In the genomic region with DNA sequence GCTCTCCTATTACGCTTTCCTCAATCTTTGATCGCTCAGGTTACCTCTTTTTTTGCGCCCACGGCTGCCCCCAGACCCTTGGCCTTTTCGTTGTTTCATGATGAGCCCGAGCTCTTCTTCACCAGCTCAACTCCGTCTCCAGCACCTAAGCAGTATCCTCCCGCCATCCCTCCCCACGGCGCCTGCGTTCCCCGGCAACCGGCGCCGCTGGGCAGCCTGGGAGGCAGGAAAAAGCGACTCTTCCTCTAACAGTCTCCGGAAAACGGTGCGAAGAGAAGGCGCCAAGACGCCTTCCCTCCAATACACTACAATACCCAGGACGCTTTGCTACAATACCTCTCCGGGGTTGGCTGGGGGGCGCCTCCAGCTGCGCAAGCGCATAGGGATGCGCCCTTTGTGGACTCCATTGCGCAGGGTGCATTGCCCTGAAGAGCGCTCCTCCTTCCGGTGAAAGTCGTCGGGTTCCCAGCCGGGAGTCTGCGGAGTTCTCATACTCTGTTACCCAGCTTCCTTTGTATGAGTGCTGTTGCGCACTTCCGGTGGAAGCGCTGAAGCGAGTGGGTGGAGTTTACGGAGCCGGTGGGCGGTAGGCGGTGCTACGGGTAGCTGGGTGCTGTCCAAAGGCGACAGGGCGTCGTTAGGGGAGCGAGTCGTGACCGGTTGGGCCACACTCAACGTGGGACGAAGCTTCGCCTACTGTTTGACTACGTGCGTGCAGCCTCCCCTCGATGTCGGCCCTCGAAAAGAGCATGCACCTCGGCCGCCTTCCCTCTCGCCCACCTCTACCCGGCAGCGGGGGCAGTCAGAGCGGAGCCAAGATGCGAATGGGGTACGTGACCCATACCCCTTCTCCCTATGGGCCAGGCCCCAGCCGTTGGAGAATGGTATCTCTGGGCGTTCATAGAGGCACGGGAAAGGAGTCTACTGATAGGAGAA, we compare ENCODE assay signal across 8 cellular contexts. TPM values are rescaled to one million over a fixed set of nuclear protein-coding genes. Genes with fewer than 3 reads are reported as not detected.
DNase-seq lines count a peak whose midpoint lies in the region; ATAC-seq and TF ChIP-seq lines count a peak whose summit lies in the region.

A gene with protein sequence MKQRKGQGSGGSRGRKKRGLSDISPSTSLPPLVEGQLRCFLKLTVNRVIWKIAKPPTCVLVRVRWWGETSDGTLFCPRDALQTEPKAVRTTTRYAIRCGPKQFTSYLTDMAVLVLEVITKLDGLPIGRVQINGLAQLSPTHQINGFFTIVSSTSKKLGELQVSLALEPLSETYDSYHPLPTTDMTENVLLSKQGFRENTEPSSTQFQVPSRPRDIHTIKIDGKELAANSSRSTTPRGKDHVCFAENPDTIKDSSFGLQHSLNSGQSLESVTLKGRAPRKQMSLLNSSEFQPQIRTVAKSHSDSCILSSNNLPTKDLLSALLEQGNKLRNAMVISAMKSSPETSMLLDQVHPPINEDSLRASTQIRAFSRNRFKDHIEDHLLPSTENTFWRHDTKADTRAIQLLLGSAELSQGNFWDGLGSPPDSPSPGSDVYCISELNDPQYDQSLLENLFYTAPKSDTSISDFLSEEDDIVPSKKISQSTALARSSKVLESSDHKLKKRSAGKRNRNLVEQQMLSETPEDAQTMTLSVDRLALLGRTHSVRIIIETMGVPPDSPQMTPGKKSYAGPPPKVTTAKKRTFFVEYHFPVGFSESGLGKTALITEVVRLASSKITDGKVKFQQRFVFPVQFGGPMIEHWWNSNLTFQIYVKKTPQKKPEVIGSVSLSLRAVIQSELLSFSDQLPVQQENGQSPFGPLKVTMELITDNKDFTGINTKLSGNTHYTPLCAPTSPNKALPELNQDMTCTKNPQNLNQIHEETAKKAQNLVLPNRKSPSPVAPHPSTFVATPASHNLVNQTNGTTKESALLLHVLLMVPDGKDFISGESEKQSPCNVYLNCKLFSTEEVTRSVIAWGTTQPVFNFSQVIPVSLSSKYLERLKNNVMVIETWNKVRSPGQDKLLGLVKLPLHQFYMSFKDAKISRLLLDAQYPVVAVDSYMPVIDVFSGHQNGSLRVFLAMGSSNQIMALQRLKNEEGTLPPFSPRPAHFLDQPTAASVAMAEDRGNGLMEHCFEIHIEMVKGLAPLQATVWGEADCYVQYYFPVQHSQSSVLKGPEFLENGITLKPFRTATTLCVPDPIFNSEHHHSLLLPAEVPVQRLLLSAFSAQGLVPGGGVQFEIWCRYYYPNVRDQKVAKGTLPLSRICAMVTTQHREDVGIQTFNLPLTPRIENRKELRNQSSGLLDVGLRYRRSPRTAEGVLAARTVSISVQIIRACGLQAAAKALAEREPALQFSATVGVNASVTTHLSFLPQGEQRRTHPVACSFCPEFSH (N-terminal part only) (minus strand): TSS at position 309 of the 936 bp plus-strand sequence. CDS start 210 bp downstream, at position 99.
Gene PPME1, plus strand, starts transcription at position 596 of the 936 bp plus-strand sequence. Its CDS starts 133 bp downstream, at position 729.

- 0 out of 2 replicates have a peak, but pooled peaks cover 8% of the 10 kb centered on the region for H4K20me1 ChIP-seq in PC-3 (ENCODE audit: low read length)

- peak within 1 kb of the TSS; percentile 86 for H3K9ac ChIP-seq in PC-3 (ENCODE audit: low read length)

- ATAC-seq in GM21717 (IDR thresholded peaks at IDR 0.05; ENCODE audit: unreplicated experiment) (peak; percentile 91), PC-3 (peak; percentile 96)

- TSS peak; percentile 82 for BruUV-seq in PC-3 (replicated peaks; lab: Mats Ljungman, UMichigan)

- peaks cover 22% of the 10 kb centered on the region for H3K36me3 ChIP-seq in PC-3 (ENCODE audit: low read depth, low read length)

- H3F3A ChIP-seq in PC-3 (ENCODE audit: low read length, unreplicated experiment), result no peaks in the 10 kb centered on the region

- peak within 1 kb of the TSS; percentile 90 for H2AFZ ChIP-seq in PC-3 (ENCODE audit: low read length)

- peaks cover 38% of the 10 kb centered on the region for H3K4me1 ChIP-seq in PC-3 (ENCODE audit: insufficient read depth, low read length)

- H3K27me3 ChIP-seq in PC-3 (ENCODE audit: low read length), result no peaks in the 10 kb centered on the region

- no peaks in the 10 kb centered on the region for H3K9me2 ChIP-seq in PC-3 (replicated peaks; ENCODE audit: low read length)

- peak; percentile 99 for TF ChIP-seq POLR2A in erythroblast (IDR thresholded peaks at IDR 0.05; ENCODE audit: low read length)

- in situ Hi-C loops in KBM-7 (cut with MboI; ENCODE audit: low pct_unique_long_range_greater_than_20kb, low sequenced_read_pairs), result no loop called here

- intact Hi-C loops in PC-3 (cut with micrococcal nuclease), result loop anchor here (1.0 to 10.0 kb wide), 4 partner anchors 16 to 186 kb away; partner anchors contain the start of gene UCP2

- POLR2A ChIA-PET in PC-3 (lab: Charles Lee; ENCODE audit: unreplicated experiment), result interaction anchor here (0.5 to 1.0 kb wide), 6 partner anchors 16 to 184 kb away, joined by 3 to 15 read pairs (median 4); no protein-coding TSS in a partner anchor

- peak within 1 kb of the TSS; percentile 92 for H3K4me2 ChIP-seq in PC-3 (ENCODE audit: low read length)

- H3K79me2 ChIP-seq in PC-3 (ENCODE audit: low read length), result peaks cover 79% of the 10 kb centered on the region

- peak within 1 kb of the TSS; percentile 87 for H3K4me3 ChIP-seq in PC-3 (ENCODE audit: low read length)

- peak; percentile 100 for DNase-seq in DMS53 treated with DMSO at 0.1 percent for 48 hours (lab: John Stamatoyannopoulos, UW; ENCODE audit: unreplicated experiment)
- peak; percentile 100 for DNase-seq in KBM-7
- DNase-seq in PC-3, result peak; percentile 100
- peak; percentile 96 for DNase-seq in activated T-cell treated with anti-CD3 and anti-CD28 coated beads for 48 hours (ENCODE audit: low read depth)
- DNase-seq in erythroblast (lab: John Stamatoyannopoulos, UW), result peak; percentile 100
- peak; percentile 99 for DNase-seq in mucosa of gallbladder (ENCODE audit: low spot score)
- DNase-seq in stimulated activated CD8-positive, alpha-beta memory T cell treated with anti-CD3 and anti-CD28 coated beads, Interleukin-4, amount 100 ng/mL, for 4 hours (ENCODE audit: low read depth in 2 of 2, low spot score in 1 of 2), result peak; percentile 90 to 96

- CTCF ChIA-PET in PC-3 (lab: Charles Lee), result interaction anchor here (0.6 to 1.5 kb wide), 6 partner anchors 9 to 225 kb away, joined by 3 to 16 read pairs (median 4); partner anchors contain the start of gene UCP2

- peak within 1 kb of the TSS; percentile 68 for H3K27ac ChIP-seq in PC-3 (ENCODE audit: low read length)

- H3K9me3 ChIP-seq in PC-3 (ENCODE audit: low read length), result no peaks in the 10 kb centered on the region

- peak; percentile 46 for TF ChIP-seq CTCF in PC-3 (conservative IDR thresholded peaks at IDR 0.05; ENCODE audit: low read depth, low read length)

RNA-seq across cellular contexts. Expression of the first gene that starts in this region (rescaled TPM):
- total RNA-seq in PC-3 (2014; rRNA removed) (27.3 and 32.6 TPM in 2 replicates), mucosa of gallbladder (24.8 TPM)

RNA-seq across cellular contexts. Expression of gene PPME1, which starts in this region (rescaled TPM):
- total RNA-seq in PC-3 (2014; rRNA removed) (48.4 and 66.2 TPM in 2 replicates), mucosa of gallbladder (44.4 TPM)

Comparison
In these comparisons a context has a peak if more than half of its experiments do, and no peak if none do; other contexts are left out.
1. Peak in every context shown above with its lines: DNase-seq, ATAC-seq, H3K4me3 ChIP-seq and H3K27ac ChIP-seq.